9 cellular contexts compared by ENCODE assay signal in genomic region chr1:903721-904270, GRCh38. TPM values are rescaled to one million over a fixed set of nuclear protein-coding genes. Genes with fewer than 3 reads are reported as not detected.
DNase-seq lines count a peak whose midpoint lies in the region; ATAC-seq and TF ChIP-seq lines count a peak whose summit lies in the region.
"Had no signal": no experiment of that assay in that cellular context is flagged by ENCODE, and none has a peak within 500 bp of the region (broad histone marks: within the 10 kb centered on the region; RNA-seq: fewer than 3 reads in every experiment).

No MANE protein-coding gene starts in this region.

- POLR2A ChIA-PET in CD8-positive, alpha-beta T cell (lab: Charles Lee), result no interaction called here

- peaks cover 31% of the 10 kb centered on the region for H3K27me3 Mint-ChIP-seq in CD8-positive, alpha-beta T cell (ENCODE audit: low read depth)

- peak overlapping the region; percentile 65 for H2AFZ ChIP-seq in osteoblast (ENCODE audit: low read length)

- TF ChIP-seq POLR2A in thyroid gland (IDR thresholded peaks at IDR 0.05), result no peak

- H3K4me3 Mint-ChIP-seq in CD8-positive, alpha-beta T cell, result peak overlapping the region; percentile 37

- no peaks in the 10 kb centered on the region for H3K79me2 ChIP-seq in osteoblast (ENCODE audit: insufficient read depth, low read length)

- peaks cover 6% of the 10 kb centered on the region for H3K27me3 ChIP-seq in CD8-positive, alpha-beta T cell (ENCODE audit: insufficient read depth, low read length)
- H3K27me3 ChIP-seq in RWPE2 (ENCODE audit: insufficient read depth, poor library complexity, severe bottlenecking) (no peaks in the 10 kb centered on the region), osteoblast (ENCODE audit: insufficient read depth, low read length) (no peaks in the 10 kb centered on the region), thyroid gland (no peaks in the 10 kb centered on the region)

- DNase-seq in CD8-positive, alpha-beta T cell, result peak in 3 of 7 experiments; percentile 8 to 49 (median 10)
- DNase-seq in RWPE2 (ENCODE audit: low spot score) (peak; percentile 66), fibroblast of pulmonary artery (ENCODE audit: low read depth) (no peak), osteoblast (ENCODE audit: insufficient read length, low spot score, missing footprints) (peak; percentile 81), thyroid gland (no peak), NCI-H146 treated with DMSO at 0.1 percent for 48 hours (lab: John Stamatoyannopoulos, UW; ENCODE audit: unreplicated experiment) (no peak)

- H3K36me3 ChIP-seq in CD8-positive, alpha-beta T cell (ENCODE audit: insufficient read depth, low read length), result no peaks in the 10 kb centered on the region
- no peaks in the 10 kb centered on the region for H3K36me3 ChIP-seq in RWPE2 (ENCODE audit: low read depth)
- no peaks in the 10 kb centered on the region for H3K36me3 ChIP-seq in osteoblast (ENCODE audit: insufficient read depth, low read length)
- no peaks in the 10 kb centered on the region for H3K36me3 ChIP-seq in thyroid gland

- no peak for TF ChIP-seq CTCF in CD8-positive, alpha-beta T cell (IDR thresholded peaks at IDR 0.05)
- no peak for TF ChIP-seq CTCF in RWPE2 (IDR thresholded peaks at IDR 0.05; ENCODE audit: poor library complexity, severe bottlenecking)
- no peak for TF ChIP-seq CTCF in fibroblast of pulmonary artery (IDR thresholded peaks at IDR 0.05; ENCODE audit: low read length, missing control alignments)
- TF ChIP-seq CTCF in osteoblast (IDR thresholded peaks at IDR 0.05; ENCODE audit: extremely low read depth, low read depth, low read length), result no peak
- no peak for TF ChIP-seq CTCF in thyroid gland (IDR thresholded peaks at IDR 0.05)

- H3K27ac Mint-ChIP-seq in CD8-positive, alpha-beta T cell, result no peak overlapping the region

- peak overlapping the region; percentile 55 for H3K4me2 ChIP-seq in osteoblast (ENCODE audit: insufficient read depth, low read length)

- H3K9me3 ChIP-seq in CD8-positive, alpha-beta T cell (ENCODE audit: low read length), result no peaks in the 10 kb centered on the region
- H3K9me3 ChIP-seq in RWPE2 (ENCODE audit: severe bottlenecking), result no peaks in the 10 kb centered on the region
- H3K9me3 ChIP-seq in osteoblast (ENCODE audit: low read depth, low read length), result no peaks in the 10 kb centered on the region
- no peaks in the 10 kb centered on the region for H3K9me3 ChIP-seq in thyroid gland

- peaks cover 13% of the 10 kb centered on the region for H3K4me1 ChIP-seq in CD8-positive, alpha-beta T cell (ENCODE audit: insufficient read depth, low read length)
- peaks cover 4% of the 10 kb centered on the region for H3K4me1 ChIP-seq in RWPE2 (ENCODE audit: insufficient read depth, poor library complexity, severe bottlenecking)
- peaks cover 12% of the 10 kb centered on the region for H3K4me1 ChIP-seq in osteoblast (ENCODE audit: insufficient read depth, low read length)
- H3K4me1 ChIP-seq in thyroid gland, result peaks cover 5 to 26% of the 10 kb centered on the region in 2 donors

- WGBS in thyroid gland, 2 donors, result 88 to 90% methylated on average over 2 to 15 of the region's 21 CpGs

- H3K9me3 Mint-ChIP-seq in CD8-positive, alpha-beta T cell, result no peaks in the 10 kb centered on the region

- no peak overlapping the region for H3K27ac ChIP-seq in CD8-positive, alpha-beta T cell (ENCODE audit: low read depth, low read length)
- H3K27ac ChIP-seq in RWPE2 (ENCODE audit: poor library complexity, severe bottlenecking) (no peak overlapping the region), osteoblast (ENCODE audit: low read depth, low read length) (no peak overlapping the region), thyroid gland (no peak overlapping the region)

- H3K36me3 Mint-ChIP-seq in CD8-positive, alpha-beta T cell, result no peaks in the 10 kb centered on the region

- ATAC-seq in CD8-positive, alpha-beta T cell, result no peak
- ATAC-seq in RWPE2 (ENCODE audit: low read depth) (no peak), GM21717 (IDR thresholded peaks at IDR 0.05; ENCODE audit: unreplicated experiment) (no peak), GM21723 (IDR thresholded peaks at IDR 0.05; ENCODE audit: unreplicated experiment) (no peak)

- CTCF ChIA-PET in CD8-positive, alpha-beta T cell (lab: Charles Lee), result interaction anchor here (0.6 to 3.4 kb wide), 4 partner anchors 9 to 98 kb away, joined by 3 to 15 read pairs (median 4); no protein-coding TSS in a partner anchor

- H3K4me3 ChIP-seq in CD8-positive, alpha-beta T cell (ENCODE audit: low read depth, low read length), result no peak overlapping the region
- peak overlapping the region; percentile 27 for H3K4me3 ChIP-seq in RWPE2 (ENCODE audit: severe bottlenecking)
- peak overlapping the region; percentile 14 for H3K4me3 ChIP-seq in fibroblast of pulmonary artery (replicated peaks; ENCODE audit: low read depth, low read length)
- peak overlapping the region; percentile 47 for H3K4me3 ChIP-seq in osteoblast (ENCODE audit: insufficient read depth, low read length)
- H3K4me3 ChIP-seq in thyroid gland (replicated peaks in 1 of 3), result no peak overlapping the region

- peaks cover 9% of the 10 kb centered on the region for H3K4me1 Mint-ChIP-seq in CD8-positive, alpha-beta T cell (ENCODE audit: low read depth)

- intact Hi-C loops in CD8-positive, alpha-beta T cell (cut with DNase I, micrococcal nuclease), result loop anchor here (1.0 to 10.0 kb wide), 4 partner anchors 35 to 161 kb away; partner anchors contain the start of gene NOC2L (in 1 of the 2)
- intact Hi-C loops in thyroid gland (cut with DNase I), result loop anchor here (5.0 kb wide), 1 partner anchor 69 kb away; no protein-coding TSS in a partner anchor

- H4K20me1 ChIP-seq in osteoblast (ENCODE audit: insufficient read depth, low read length), result no peaks in the 10 kb centered on the region

RNA-seq across cellular contexts. Expression of gene SAMD11, which starts 19.9 kb away (rescaled TPM):
- total RNA-seq in CD8-positive, alpha-beta T cell, result not detected
- total RNA-seq in osteoblast (7.7 and 8.3 TPM in 2 replicates), thyroid gland (10 to 100 TPM in 1 of 4 donors, 1 to 10 TPM in 3; 4.1 to 11.2 (median 6.3) TPM)
- total RNA-seq: lung microvascular endothelial cell had no signal

RNA-seq across cellular contexts. Expression of gene NOC2L, which starts 55.3 kb away (rescaled TPM):
- 10 to 100 TPM; 54.0 to 54.7 TPM for total RNA-seq in CD8-positive, alpha-beta T cell
- total RNA-seq in osteoblast, result 47.7 and 47.8 TPM in 2 replicates
- 10 to 100 TPM; 31.9 to 39.8 (median 34.6) TPM for total RNA-seq in thyroid gland

RNA-seq across cellular contexts. Expression of gene KLHL17, which starts 56.6 kb away (rescaled TPM):
- total RNA-seq in CD8-positive, alpha-beta T cell, result 10 to 100 TPM; 15.2 to 16.1 TPM
- total RNA-seq in osteoblast (5.4 and 6.2 TPM in 2 replicates), thyroid gland (10 to 100 TPM in 2 of 4 donors, 1 to 10 TPM in 2; 3.4 to 10.9 (median 10.3) TPM)

Comparison
In these comparisons a context has a peak if more than half of its experiments do, and no peak if none do; other contexts are left out.
1. DNase-seq: peak in RWPE2 (single experiment) and osteoblast (single experiment); none in fibroblast of pulmonary artery (single experiment), thyroid gland (0 of 2) and NCI-H146 treated with DMSO at 0.1 percent for 48 hours (single experiment).
2. H3K4me3 ChIP-seq: peak in RWPE2 (single experiment), fibroblast of pulmonary artery (single experiment) and osteoblast (single experiment); none in CD8-positive, alpha-beta T cell (single experiment) and thyroid gland (0 of 3).